Comparison of ENCODE assay signal across 15 cellular contexts in the genomic region with DNA sequence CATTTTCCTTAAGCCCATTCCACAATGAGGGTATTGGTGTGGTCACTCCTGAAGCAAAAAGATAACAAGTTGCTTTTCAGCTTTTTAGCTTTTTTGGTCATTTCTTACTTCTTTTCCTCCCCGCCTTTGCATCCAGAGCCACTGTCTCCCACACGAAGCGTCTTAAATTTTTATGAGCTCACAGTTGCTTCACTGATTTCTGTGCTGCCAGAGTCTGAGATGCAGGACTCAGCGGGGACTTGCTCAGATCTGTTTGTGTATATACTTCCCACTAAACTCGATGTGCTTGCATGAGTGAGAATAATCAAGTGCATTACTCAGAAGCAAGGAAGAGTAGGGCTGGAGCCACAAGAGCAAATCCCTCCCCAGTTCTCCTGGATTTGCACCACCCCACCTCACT.
"Had no signal": no experiment of that assay in that cellular context is flagged by ENCODE, and none has a peak within 500 bp of the region (broad histone marks: within the 10 kb centered on the region; RNA-seq: fewer than 3 reads in every experiment).

No MANE protein-coding gene starts in this region.

- H3K36me3 Mint-ChIP-seq: stimulated activated memory B cell treated with anti-CD40 and anti-IgM and Interleukin-4, amounts not matched to agents 10 μg/mL and 1 μg/mL and 100 μg/mL, for 72 hours; type B pancreatic cell had no signal

- H3K27ac Mint-ChIP-seq: activated T-helper 2 cell treated with anti-CD3 and anti-CD28 coated beads, Interferon-gamma antibody, Interleukin-2, Interleukin-4, amounts not matched to agents 10 μg/mL and 5 μg/mL and 100 μg/mL, durations not matched to agents 14 hours and 24 hours and 36 hours; stimulated activated memory B cell treated with anti-CD40 and anti-IgM and Interleukin-4, amounts not matched to agents 10 μg/mL and 1 μg/mL and 100 μg/mL, for 72 hours; type B pancreatic cell had no signal

- H3K4me3 ChIP-seq: adrenal gland, coronary artery had no signal

- H3K36me3 ChIP-seq: adrenal gland had no signal

- ATAC-seq: stimulated activated memory B cell treated with anti-CD40 and anti-IgM and Interleukin-4, amounts not matched to agents 10 μg/mL and 1 μg/mL and 100 μg/mL, for 72 hours had no signal

- H3K27ac ChIP-seq: adrenal gland had no signal

- H3K27me3 Mint-ChIP-seq: stimulated activated memory B cell treated with anti-CD40 and anti-IgM and Interleukin-4, amounts not matched to agents 10 μg/mL and 1 μg/mL and 100 μg/mL, for 72 hours; type B pancreatic cell had no signal

- H3K9me3 ChIP-seq: adrenal gland, SK-N-SH had no signal

- H3K4me1 ChIP-seq: adrenal gland had no signal

- H3K9me3 Mint-ChIP-seq: activated T-helper 2 cell treated with anti-CD3 and anti-CD28 coated beads, Interferon-gamma antibody, Interleukin-2, Interleukin-4, amounts not matched to agents 10 μg/mL and 5 μg/mL and 100 μg/mL, durations not matched to agents 14 hours and 24 hours and 36 hours; stimulated activated memory B cell treated with anti-CD40 and anti-IgM and Interleukin-4, amounts not matched to agents 10 μg/mL and 1 μg/mL and 100 μg/mL, for 72 hours; type B pancreatic cell had no signal

- DNase-seq: activated CD4-positive, alpha-beta T cell treated with anti-CD3 and anti-CD28 coated beads, Interleukin-2, amount 50 U/mL, for 4 hours; activated CD4-positive, CD25-positive, alpha-beta regulatory T cell treated with anti-CD3 and anti-CD28 coated beads, Interleukin-2, amount 50 U/mL, for 72 hours; activated naive CD4-positive, alpha-beta T cell treated with anti-CD3 and anti-CD28 coated beads, Interleukin-2, amount 50 U/mL, for 16 hours; activated T-cell treated with anti-CD3 and anti-CD28 coated beads, Interleukin-2, amount 50 U/mL, for 1 hour; adrenal gland; kidney; mesendoderm; SK-N-SH; stimulated activated CD4-positive, alpha-beta T cell treated with anti-CD3 and anti-CD28 coated beads, Interleukin-2, amount 100 ng/mL, for 48 hours; T-helper 1 cell; T1000 had no signal

- H3K4me3 Mint-ChIP-seq: stimulated activated memory B cell treated with anti-CD40 and anti-IgM and Interleukin-4, amounts not matched to agents 10 μg/mL and 1 μg/mL and 100 μg/mL, for 72 hours; type B pancreatic cell had no signal
